15 cellular contexts compared by ENCODE assay signal in the genomic region with DNA sequence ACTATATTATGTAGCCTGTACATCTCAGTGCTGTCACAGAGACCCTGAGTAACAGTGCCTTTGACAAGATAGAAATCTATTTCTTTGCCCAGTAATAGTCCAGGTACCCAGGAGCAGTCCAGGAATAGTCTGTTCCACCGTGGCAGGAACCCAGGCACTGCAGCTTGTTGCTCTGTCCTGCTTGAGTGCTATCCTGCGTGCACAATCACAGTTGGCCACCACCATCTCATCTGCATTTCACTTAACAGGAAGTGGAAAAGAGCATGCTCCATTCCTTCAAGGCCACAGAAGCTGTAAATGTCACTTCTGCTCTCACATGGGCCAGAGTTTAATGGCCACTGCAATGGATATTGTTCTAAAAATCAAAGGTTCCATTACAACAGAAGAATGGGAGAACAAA.
DNase-seq lines count a peak whose midpoint lies in the region; ATAC-seq and TF ChIP-seq lines count a peak whose summit lies in the region.
"Had no signal": no experiment of that assay in that cellular context is flagged by ENCODE, and none has a peak within 500 bp of the region (broad histone marks: within the 10 kb centered on the region; RNA-seq: fewer than 3 reads in every experiment).

No MANE protein-coding gene starts in this region.

- H3K36me3 Mint-ChIP-seq in WTC11: no peaks in the 10 kb centered on the region
- no peaks in the 10 kb centered on the region for H3K36me3 Mint-ChIP-seq in activated CD8-positive, alpha-beta memory T cell treated with anti-CD3 and anti-CD28 coated beads, Interleukin-2, amount 10 ng/mL, durations not matched to agents 7 days and 5 days
- H3K36me3 Mint-ChIP-seq: CD4-positive, CD25-positive, alpha-beta regulatory T cell; IgD-negative memory B cell had no signal

- H2BK5ac ChIP-seq in neuronal stem cell (ENCODE audit: low read length): no peak overlapping the region

- H3K4me1 ChIP-seq in neuronal stem cell (ENCODE audit: control insufficient read depth in 2 of 2, insufficient read depth in 1 of 2, low read depth in 1 of 2, low read length in 2 of 2): peaks cover 0 to 1% of the 10 kb centered on the region in 2 donors

- peak; percentile 79 for ATAC-seq in left ventricle myocardium superior
- ATAC-seq in WTC11: peak; percentile 55; the same call in 1 of the 2 replicates
- no peak for ATAC-seq in activated CD8-positive, alpha-beta memory T cell treated with anti-CD3 and anti-CD28 coated beads, Interleukin-2, amount 10 ng/mL, durations not matched to agents 7 days and 5 days
- ATAC-seq in HG03159 (IDR thresholded peaks at IDR 0.05; ENCODE audit: unreplicated experiment): no peak
- ATAC-seq: GM12878 had no signal

- no peak overlapping the region for H3K27ac ChIP-seq in neuronal stem cell (replicated peaks; ENCODE audit: low read length)
- H3K27ac ChIP-seq: BLaER1 treated with 17β-estradiol and CSF1 and Interleukin-3, amounts not matched to agents 10 nM and 100 nM had no signal

- no peak overlapping the region for H3K27ac Mint-ChIP-seq in WTC11
- no peak overlapping the region for H3K27ac Mint-ChIP-seq in activated CD8-positive, alpha-beta memory T cell treated with anti-CD3 and anti-CD28 coated beads, Interleukin-2, amount 10 ng/mL, durations not matched to agents 7 days and 5 days
- H3K27ac Mint-ChIP-seq: CD4-positive, CD25-positive, alpha-beta regulatory T cell; IgD-negative memory B cell had no signal

- no peak for TF ChIP-seq CTCF in WTC11 (IDR thresholded peaks at IDR 0.05)

- no peak overlapping the region for H2AK5ac ChIP-seq in neuronal stem cell (ENCODE audit: low read depth, low read length)

- H2BK12ac ChIP-seq in neuronal stem cell (ENCODE audit: low read length): no peak overlapping the region

- CTCF ChIA-PET in WTC11 (lab: Charles Lee): interaction anchor here (1.1 kb wide), 1 partner anchor 312 kb away, joined by 3 read pairs; no protein-coding TSS in a partner anchor
- CTCF ChIA-PET in activated CD8-positive, alpha-beta memory T cell treated with anti-CD3 and anti-CD28 coated beads, Interleukin-2, amount 10 ng/mL, durations not matched to agents 7 days and 5 days (lab: Charles Lee): no interaction called here

- intact Hi-C loops in left ventricle myocardium superior (cut with micrococcal nuclease) (no loop called here), cardiac septum (cut with DNase I) (no loop called here)

- peaks cover 17% of the 10 kb centered on the region for H3K4me1 Mint-ChIP-seq in WTC11
- H3K4me1 Mint-ChIP-seq in activated CD8-positive, alpha-beta memory T cell treated with anti-CD3 and anti-CD28 coated beads, Interleukin-2, amount 10 ng/mL, durations not matched to agents 7 days and 5 days: no peaks in the 10 kb centered on the region
- H3K4me1 Mint-ChIP-seq: CD4-positive, CD25-positive, alpha-beta regulatory T cell had no signal

- H3K4me3 ChIP-seq in neuronal stem cell (ENCODE audit: low read length in 2 of 2): no peak overlapping the region
- H3K4me3 ChIP-seq: BLaER1 treated with 17β-estradiol and CSF1 and Interleukin-3, amounts not matched to agents 10 nM and 100 nM; GM12878 had no signal

- no CpG with 5 or more reads among the region's 2 CpGs for WGBS in neuronal stem cell (ENCODE audit: extremely low coverage in 2 of 2, insufficient read length in 2 of 2, insufficient replicate concordance in 1 of 2), 2 donors

- H2AFZ ChIP-seq in neuronal stem cell (ENCODE audit: low read length): peak overlapping the region; percentile 19

- H3K9ac ChIP-seq in neuronal stem cell (ENCODE audit: low read depth, low read length, poor library complexity): no peak overlapping the region
- H3K9ac ChIP-seq: BLaER1 treated with 17β-estradiol and CSF1 and Interleukin-3, amounts not matched to agents 10 nM and 100 nM had no signal

- no peaks in the 10 kb centered on the region for H3K9me3 Mint-ChIP-seq in WTC11
- H3K9me3 Mint-ChIP-seq in activated CD8-positive, alpha-beta memory T cell treated with anti-CD3 and anti-CD28 coated beads, Interleukin-2, amount 10 ng/mL, durations not matched to agents 7 days and 5 days (ENCODE audit: low read depth): no peaks in the 10 kb centered on the region
- H3K9me3 Mint-ChIP-seq: IgD-negative memory B cell had no signal

- H3K18ac ChIP-seq in neuronal stem cell (ENCODE audit: low read length): no peak overlapping the region

- no peak overlapping the region for H2BK15ac ChIP-seq in neuronal stem cell (ENCODE audit: low read length)

- DNase-seq in left ventricle myocardium superior (no peak), cardiac septum (ENCODE audit: low spot score) (no peak), WTC11 (ENCODE audit: low spot score) (no peak), neuronal stem cell (ENCODE audit: low spot score) (no peak), foreskin melanocyte (no peak)
- no peak for DNase-seq in activated CD8-positive, alpha-beta memory T cell treated with anti-CD3 and anti-CD28 coated beads, Interleukin-2, amount 10 ng/mL, durations not matched to agents 7 days and 5 days
- DNase-seq: 8988T; AML-193; CD4-positive, CD25-positive, alpha-beta regulatory T cell; DMS53; H7 had no signal

- no peak overlapping the region for H3K14ac ChIP-seq in neuronal stem cell (ENCODE audit: low read length)

- no peaks in the 10 kb centered on the region for H3K27me3 Mint-ChIP-seq in WTC11 (ENCODE audit: low read depth)
- H3K27me3 Mint-ChIP-seq in activated CD8-positive, alpha-beta memory T cell treated with anti-CD3 and anti-CD28 coated beads, Interleukin-2, amount 10 ng/mL, durations not matched to agents 7 days and 5 days: no peaks in the 10 kb centered on the region

- no peak overlapping the region for H4K91ac ChIP-seq in neuronal stem cell (ENCODE audit: low read depth, low read length, poor library complexity)

- H3K4me2 ChIP-seq in neuronal stem cell (ENCODE audit: insufficient read depth, low read length, poor library complexity, severe bottlenecking): no peak overlapping the region

- no peak overlapping the region for H2BK120ac ChIP-seq in neuronal stem cell (ENCODE audit: low read depth, low read length)

- no peak overlapping the region for H3K4me3 Mint-ChIP-seq in WTC11
- H3K4me3 Mint-ChIP-seq in activated CD8-positive, alpha-beta memory T cell treated with anti-CD3 and anti-CD28 coated beads, Interleukin-2, amount 10 ng/mL, durations not matched to agents 7 days and 5 days: no peak overlapping the region
- H3K4me3 Mint-ChIP-seq: CD4-positive, CD25-positive, alpha-beta regulatory T cell; IgD-negative memory B cell had no signal

- no peak overlapping the region for H3K23ac ChIP-seq in neuronal stem cell (ENCODE audit: low read depth, low read length, poor library complexity)

- no peaks in the 10 kb centered on the region for H3K79me1 ChIP-seq in neuronal stem cell (ENCODE audit: low read depth, low read length)

- H3K36me3 ChIP-seq in neuronal stem cell (replicated peaks in 1 of 2; ENCODE audit: control insufficient read depth in 2 of 2, insufficient read depth in 2 of 2, low read length in 2 of 2): no peaks in the 10 kb centered on the region
- H3K36me3 ChIP-seq: BLaER1 treated with 17β-estradiol and CSF1 and Interleukin-3, amounts not matched to agents 10 nM and 100 nM had no signal

- H3K4ac ChIP-seq in neuronal stem cell (ENCODE audit: low read length): no peak overlapping the region

- no peak overlapping the region for H4K8ac ChIP-seq in neuronal stem cell (ENCODE audit: low read depth, low read length)

- POLR2A ChIA-PET in WTC11 (lab: Charles Lee): no interaction called here

- no peaks in the 10 kb centered on the region for H3K27me3 ChIP-seq in neuronal stem cell (ENCODE audit: control insufficient read depth in 3 of 3, insufficient read depth in 3 of 3, low read depth in 1 of 3, low read length in 3 of 3)
- H3K27me3 ChIP-seq: BLaER1 treated with 17β-estradiol and CSF1 and Interleukin-3, amounts not matched to agents 10 nM and 100 nM had no signal

- H3K9me3 ChIP-seq in neuronal stem cell (replicated peaks in 1 of 2; ENCODE audit: control insufficient read depth in 2 of 2, insufficient read depth in 1 of 2, low read depth in 1 of 2, low read length in 2 of 2): no peaks in the 10 kb centered on the region
- H3K9me3 ChIP-seq: BLaER1 treated with 17β-estradiol and CSF1 and Interleukin-3, amounts not matched to agents 10 nM and 100 nM had no signal

TF ChIP-seq in WTC11, 78 proteins besides CTCF, POLR2A, EP300 and RAD21 (continues in another document):
- TF ChIP-seq NFE2L1 (CRISPR knock-in tag; IDR thresholded peaks at IDR 0.05) (no peak), GTF2I (CRISPR knock-in tag; conservative IDR thresholded peaks at IDR 0.05) (no peak), KAT7 (CRISPR knock-in tag; IDR thresholded peaks at IDR 0.05; ENCODE audit: borderline replicate concordance) (no peak), TCF7 (CRISPR knock-in tag; IDR thresholded peaks at IDR 0.05; ENCODE audit: low read depth) (no peak), SMAD3 (CRISPR knock-in tag; IDR thresholded peaks at IDR 0.05; ENCODE audit: borderline replicate concordance) (no peak), ZNF416 (CRISPR knock-in tag; IDR thresholded peaks at IDR 0.05) (no peak)
- TF ChIP-seq, protein P1, sequence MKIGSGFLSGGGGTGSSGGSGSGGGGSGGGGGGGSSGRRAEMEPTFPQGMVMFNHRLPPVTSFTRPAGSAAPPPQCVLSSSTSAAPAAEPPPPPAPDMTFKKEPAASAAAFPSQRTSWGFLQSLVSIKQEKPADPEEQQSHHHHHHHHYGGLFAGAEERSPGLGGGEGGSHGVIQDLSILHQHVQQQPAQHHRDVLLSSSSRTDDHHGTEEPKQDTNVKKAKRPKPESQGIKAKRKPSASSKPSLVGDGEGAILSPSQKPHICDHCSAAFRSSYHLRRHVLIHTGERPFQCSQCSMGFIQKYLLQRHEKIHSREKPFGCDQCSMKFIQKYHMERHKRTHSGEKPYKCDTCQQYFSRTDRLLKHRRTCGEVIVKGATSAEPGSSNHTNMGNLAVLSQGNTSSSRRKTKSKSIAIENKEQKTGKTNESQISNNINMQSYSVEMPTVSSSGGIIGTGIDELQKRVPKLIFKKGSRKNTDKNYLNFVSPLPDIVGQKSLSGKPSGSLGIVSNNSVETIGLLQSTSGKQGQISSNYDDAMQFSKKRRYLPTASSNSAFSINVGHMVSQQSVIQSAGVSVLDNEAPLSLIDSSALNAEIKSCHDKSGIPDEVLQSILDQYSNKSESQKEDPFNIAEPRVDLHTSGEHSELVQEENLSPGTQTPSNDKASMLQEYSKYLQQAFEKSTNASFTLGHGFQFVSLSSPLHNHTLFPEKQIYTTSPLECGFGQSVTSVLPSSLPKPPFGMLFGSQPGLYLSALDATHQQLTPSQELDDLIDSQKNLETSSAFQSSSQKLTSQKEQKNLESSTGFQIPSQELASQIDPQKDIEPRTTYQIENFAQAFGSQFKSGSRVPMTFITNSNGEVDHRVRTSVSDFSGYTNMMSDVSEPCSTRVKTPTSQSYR (CRISPR knock-in tag; IDR thresholded peaks at IDR 0.05): no peak
- TF ChIP-seq, protein P2, sequence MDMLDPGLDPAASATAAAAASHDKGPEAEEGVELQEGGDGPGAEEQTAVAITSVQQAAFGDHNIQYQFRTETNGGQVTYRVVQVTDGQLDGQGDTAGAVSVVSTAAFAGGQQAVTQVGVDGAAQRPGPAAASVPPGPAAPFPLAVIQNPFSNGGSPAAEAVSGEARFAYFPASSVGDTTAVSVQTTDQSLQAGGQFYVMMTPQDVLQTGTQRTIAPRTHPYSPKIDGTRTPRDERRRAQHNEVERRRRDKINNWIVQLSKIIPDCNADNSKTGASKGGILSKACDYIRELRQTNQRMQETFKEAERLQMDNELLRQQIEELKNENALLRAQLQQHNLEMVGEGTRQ (CRISPR knock-in tag; IDR thresholded peaks at IDR 0.05): no peak

Comparison
In these comparisons a context has a peak if more than half of its experiments do, and no peak if none do; other contexts are left out.
1. ATAC-seq: peak in left ventricle myocardium superior (single experiment) and WTC11 (single experiment); none in activated CD8-positive, alpha-beta memory T cell treated with anti-CD3 and anti-CD28 coated beads, Interleukin-2, amount 10 ng/mL, durations not matched to agents 7 days and 5 days (single experiment) and HG03159 (single experiment).